In the genomic region with DNA sequence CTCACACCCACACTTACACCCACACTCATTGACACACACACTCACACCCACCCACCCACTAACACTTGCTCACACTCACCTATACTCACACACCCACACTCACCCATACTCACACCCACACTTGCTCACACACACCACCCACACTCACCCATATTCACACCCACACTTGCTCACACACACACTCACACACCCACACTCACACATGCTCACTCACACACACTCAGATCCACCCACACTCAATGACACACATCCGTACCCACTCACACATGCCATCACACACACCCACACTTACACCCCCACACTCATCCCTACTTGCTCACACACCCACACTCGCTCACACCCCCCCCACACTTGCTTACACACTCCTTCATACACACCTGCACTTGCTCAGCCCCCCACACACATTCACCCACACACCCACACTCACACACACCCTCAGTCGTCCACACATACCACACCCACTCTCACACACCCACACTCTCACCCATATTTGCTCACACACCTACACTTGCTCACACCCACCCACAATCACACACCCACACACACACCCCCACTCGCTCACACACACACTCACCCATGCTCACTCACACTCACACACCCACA, we compare ENCODE assay signal across 17 cellular contexts.
DNase-seq lines count a peak whose midpoint lies in the region; ATAC-seq, FAIRE-seq and TF ChIP-seq lines count a peak whose summit lies in the region.
"Had no signal": no experiment of that assay in that cellular context is flagged by ENCODE, and none has a peak within 500 bp of the region (broad histone marks: within the 10 kb centered on the region; RNA-seq: fewer than 3 reads in every experiment).

No MANE protein-coding gene starts in this region.

- H3K27me3 ChIP-seq in IMR-90 (ENCODE audit: control insufficient read depth, insufficient read depth, low read length) (no peaks in the 10 kb centered on the region), H1 (replicated peaks in 1 of 4; ENCODE audit: control insufficient read depth in 3 of 4, extremely low read depth in 1 of 4, insufficient read depth in 3 of 4, low read length in 3 of 4) (peaks cover 0 to 2% (median 0%) of the 10 kb centered on the region in 4 experiments; a peak in 2 of 7 replicates), trophoblast cell (ENCODE audit: insufficient read depth, low read length) (no peaks in the 10 kb centered on the region)
- H3K27me3 ChIP-seq: BLaER1 had no signal

- H3K18ac ChIP-seq in IMR-90 (ENCODE audit: low read depth, low read length): no peak overlapping the region
- no peak overlapping the region for H3K18ac ChIP-seq in H1 (ENCODE audit: extremely low read depth, low read length)
- no peak overlapping the region for H3K18ac ChIP-seq in trophoblast cell (ENCODE audit: low read length)

- CTCF ChIA-PET in IMR-90 (lab: Yijun Ruan, JAX) (no interaction called here), H1 (lab: Charles Lee; ENCODE audit: partially characterized antibody) (no interaction called here)

- no peak for TF ChIP-seq CTCF in IMR-90 (conservative IDR thresholded peaks at IDR 0.05; ENCODE audit: low read depth, low read length)
- TF ChIP-seq CTCF in H1 (IDR thresholded peaks at IDR 0.05; ENCODE audit: control extremely low read depth in 1 of 3, insufficient read depth in 1 of 3, low read depth in 1 of 3, low read length in 3 of 3): no peak

- no peak for ATAC-seq in IMR-90 (ENCODE audit: low read depth)

- H3K56ac ChIP-seq in IMR-90 (ENCODE audit: extremely low read depth, insufficient read depth, low read length): no peak overlapping the region
- H3K56ac ChIP-seq in H1 (replicated peaks; ENCODE audit: insufficient read length, low read depth, low read length): peak overlapping the region; percentile 78

- H2AK5ac ChIP-seq in IMR-90 (ENCODE audit: low read depth, low read length): no peak overlapping the region
- peak overlapping the region; percentile 65; the same call in 1 of the 2 replicates for H2AK5ac ChIP-seq in H1 (ENCODE audit: low read depth, low read length)
- no peak overlapping the region for H2AK5ac ChIP-seq in trophoblast cell (ENCODE audit: low read length)

- 61% methylated on average over 4 of the region's 4 CpGs; no CpG with 5 or more reads in 1 of the 2 experiments for WGBS in IMR-90 (ENCODE audit: extremely low coverage in 2 of 2, insufficient read length in 1 of 2), 2 experiments
- WGBS in H1 (ENCODE audit: extremely low coverage in 1 of 2, insufficient coverage in 1 of 2, insufficient read length in 1 of 2, insufficient replicate concordance in 2 of 2, low coverage in 1 of 2, low lambda C conversion rate in 2 of 2, missing lambda C conversion rate in 1 of 2), 2 experiments: 97% methylated on average over 4 of the region's 4 CpGs; no CpG with 5 or more reads in 1 of the 2 experiments
- WGBS in trophoblast cell (ENCODE audit: extremely low coverage, insufficient coverage, insufficient read length): no CpG with 5 or more reads among the region's 4 CpGs

- H3K79me1 ChIP-seq in IMR-90 (ENCODE audit: low read depth in 1 of 2, low read length in 2 of 2) (no peaks in the 10 kb centered on the region), H1 (ENCODE audit: low read depth, low read length) (no peaks in the 10 kb centered on the region; the same call in 1 of the 2 replicates), trophoblast cell (ENCODE audit: low read length) (no peaks in the 10 kb centered on the region)

- H3K23ac ChIP-seq in IMR-90 (ENCODE audit: low read depth, low read length) (no peak overlapping the region), H1 (ENCODE audit: insufficient read length) (no peak overlapping the region), trophoblast cell (ENCODE audit: low read length) (peak overlapping the region; percentile 82)

- H2AK9ac ChIP-seq in IMR-90 (replicated peaks; ENCODE audit: low read depth, low read length, poor library complexity): peak overlapping the region; percentile 43

- H3K36me3 ChIP-seq in IMR-90 (ENCODE audit: control insufficient read depth, insufficient read depth, low read length) (no peaks in the 10 kb centered on the region), H1 (ENCODE audit: control insufficient read depth in 2 of 4, insufficient read depth in 4 of 4, low read length in 3 of 4) (no peaks in the 10 kb centered on the region), trophoblast cell (ENCODE audit: control insufficient read depth in 1 of 2, insufficient read depth in 2 of 2, low read length in 2 of 2) (no peaks in the 10 kb centered on the region)
- H3K36me3 ChIP-seq: BLaER1 had no signal

- H2AFZ ChIP-seq in IMR-90 (replicated peaks; ENCODE audit: low read length, poor library complexity): peak overlapping the region; percentile 16
- no peak overlapping the region for H2AFZ ChIP-seq in H1 (ENCODE audit: low read length)
- H2AFZ ChIP-seq in trophoblast cell (ENCODE audit: insufficient read depth, low read length, poor library complexity): no peak overlapping the region

- H3K14ac ChIP-seq in IMR-90 (replicated peaks; ENCODE audit: low read depth, low read length): no peak overlapping the region
- H3K14ac ChIP-seq in H1 (ENCODE audit: insufficient read length): no peak overlapping the region
- no peak overlapping the region for H3K14ac ChIP-seq in trophoblast cell (ENCODE audit: low read length)

- TF ChIP-seq POLR2A in GM12892 (IDR thresholded peaks at IDR 0.05; ENCODE audit: low read depth, low read length) (no peak), IMR-90 (IDR thresholded peaks at IDR 0.05; ENCODE audit: low read depth, low read length) (no peak), H1 (IDR thresholded peaks at IDR 0.05; ENCODE audit: control extremely low read depth in 1 of 2, low read depth in 2 of 2, low read length in 2 of 2) (no peak)

- no peak overlapping the region for H4K12ac ChIP-seq in trophoblast cell (ENCODE audit: low read depth, low read length)

- BruUV-seq in IMR-90 (replicated peaks; lab: Mats Ljungman, UMichigan): no TSS peak

- H3K4me3 ChIP-seq in IMR-90 (ENCODE audit: insufficient read depth, low read depth, low read length): no peak overlapping the region
- H3K4me3 ChIP-seq in H1 (ENCODE audit: extremely low read depth in 1 of 4, insufficient read depth in 2 of 4, low read depth in 3 of 4, low read length in 4 of 4): no peak overlapping the region
- peak overlapping the region; percentile 50 for H3K4me3 ChIP-seq in trophoblast cell (ENCODE audit: low read depth, low read length)
- H3K4me3 ChIP-seq: BLaER1 had no signal

- H4K8ac ChIP-seq in IMR-90 (ENCODE audit: low read depth in 2 of 2, low read length in 2 of 2) (no peak overlapping the region), H1 (ENCODE audit: extremely low read depth, insufficient read depth, low read length) (no peak overlapping the region), trophoblast cell (ENCODE audit: low read depth, low read length) (no peak overlapping the region)

- H2BK12ac ChIP-seq in H1 (ENCODE audit: low read depth, low read length) (no peak overlapping the region; the same call in 1 of the 2 replicates), trophoblast cell (ENCODE audit: low read length) (no peak overlapping the region)

- in situ Hi-C loops in IMR-90 (cut with MboI; ENCODE audit: low sequenced_read_pairs): no loop called here

- H3K27ac ChIP-seq in IMR-90 (ENCODE audit: insufficient read depth, low read length) (no peak overlapping the region), H1 (ENCODE audit: low read depth, low read length) (no peak overlapping the region), trophoblast cell (ENCODE audit: low read depth, low read length) (no peak overlapping the region)
- H3K27ac ChIP-seq: BLaER1, HL-60 had no signal

- FAIRE-seq in GM12892 (lab: Jason Lieb, UNC) (peak; percentile 68), H1 (lab: Jason Lieb, UNC) (no peak)

- TF ChIP-seq RAD21 in IMR-90 (IDR thresholded peaks at IDR 0.05; ENCODE audit: low read length) (no peak), H1 (IDR thresholded peaks at IDR 0.05 in 1 of 2, conservative IDR thresholded peaks at IDR 0.05 in 1 of 2; ENCODE audit: low read depth in 2 of 2, low read length in 2 of 2) (no peak)

- peak overlapping the region; percentile 74 for H2BK5ac ChIP-seq in IMR-90 (ENCODE audit: low read depth, low read length, poor library complexity, severe bottlenecking)
- peak overlapping the region; percentile 21; the same call in 1 of the 2 replicates for H2BK5ac ChIP-seq in H1 (ENCODE audit: low read depth, low read length)
- no peak overlapping the region for H2BK5ac ChIP-seq in trophoblast cell (ENCODE audit: low read depth, low read length, poor library complexity)

- H3K4me1 ChIP-seq in IMR-90 (ENCODE audit: control insufficient read depth, insufficient read depth, low read length) (no peaks in the 10 kb centered on the region), H1 (replicated peaks in 1 of 4; ENCODE audit: control insufficient read depth in 3 of 4, insufficient read depth in 4 of 4, low read length in 3 of 4) (no peaks in the 10 kb centered on the region), trophoblast cell (ENCODE audit: control insufficient read depth in 1 of 2, insufficient read depth in 2 of 2, low read length in 2 of 2) (no peaks in the 10 kb centered on the region)

- no peak overlapping the region for H3K4me2 ChIP-seq in IMR-90 (ENCODE audit: low read depth, low read length)
- no peak overlapping the region for H3K4me2 ChIP-seq in H1 (ENCODE audit: insufficient read depth in 1 of 2, low read depth in 2 of 2, low read length in 2 of 2)
- H3K4me2 ChIP-seq in trophoblast cell (ENCODE audit: low read length): no peak overlapping the region
- H3K4me2 ChIP-seq: BLaER1 had no signal

- TF ChIP-seq EP300 in H1 (IDR thresholded peaks at IDR 0.05; ENCODE audit: borderline replicate concordance in 1 of 2, low read depth in 2 of 2, low read length in 2 of 2): no peak

- no peak overlapping the region for H3K9ac ChIP-seq in IMR-90 (ENCODE audit: low read depth, low read length)
- H3K9ac ChIP-seq in H1 (replicated peaks in 1 of 4; ENCODE audit: extremely low read depth in 1 of 4, low read depth in 3 of 4, low read length in 3 of 4): no peak overlapping the region
- no peak overlapping the region for H3K9ac ChIP-seq in trophoblast cell (ENCODE audit: low read length)
- H3K9ac ChIP-seq: BLaER1 had no signal

- H4K91ac ChIP-seq in IMR-90 (ENCODE audit: insufficient read depth, low read depth, low read length): no peak overlapping the region
- H4K91ac ChIP-seq in H1 (replicated peaks; ENCODE audit: insufficient read length, low read length): no peak overlapping the region
- no peak overlapping the region for H4K91ac ChIP-seq in trophoblast cell (ENCODE audit: low read depth, low read length)

- H2BK120ac ChIP-seq in IMR-90 (ENCODE audit: low read depth, low read length): no peak overlapping the region
- H2BK120ac ChIP-seq in H1 (replicated peaks; ENCODE audit: low read depth, low read length): no peak overlapping the region
- H2BK120ac ChIP-seq in trophoblast cell (ENCODE audit: insufficient read depth, low read length, poor library complexity): no peak overlapping the region

- H3K4ac ChIP-seq in IMR-90 (ENCODE audit: low read depth, low read length) (no peak overlapping the region), H1 (replicated peaks; ENCODE audit: insufficient read length, low read depth, low read length) (peak overlapping the region; percentile 62), trophoblast cell (ENCODE audit: low read depth, low read length) (no peak overlapping the region)

- intact Hi-C loops in IMR-90 (cut with micrococcal nuclease): no loop called here

- H2BK15ac ChIP-seq in IMR-90 (ENCODE audit: low read depth, low read length) (no peak overlapping the region), H1 (ENCODE audit: low read length) (no peak overlapping the region)

- no peak overlapping the region for H4K5ac ChIP-seq in IMR-90 (ENCODE audit: low read depth, low read length)
- H4K5ac ChIP-seq in H1 (ENCODE audit: insufficient read length, low read depth, low read length): no peak overlapping the region

- no peaks in the 10 kb centered on the region for H3K9me1 ChIP-seq in IMR-90 (ENCODE audit: insufficient read depth, low read length)

- H3K79me2 ChIP-seq in H1 (ENCODE audit: control insufficient read depth in 1 of 2, insufficient read depth in 2 of 2, low read length in 2 of 2) (no peaks in the 10 kb centered on the region), trophoblast cell (ENCODE audit: control insufficient read depth, insufficient read depth, low read length, poor library complexity) (no peaks in the 10 kb centered on the region)

- H3K23me2 ChIP-seq in H1 (ENCODE audit: low read depth, low read length): peaks cover 23% of the 10 kb centered on the region; the same call in 1 of the 2 replicates

- H4K20me1 ChIP-seq in IMR-90 (ENCODE audit: insufficient read depth, low read length) (no peaks in the 10 kb centered on the region; the same call in 1 of the 2 replicates), H1 (replicated peaks in 1 of 2; ENCODE audit: control insufficient read depth in 1 of 2, insufficient read depth in 2 of 2, low read length in 2 of 2) (peaks cover 0 to 17% of the 10 kb centered on the region in 2 experiments)
- H4K20me1 ChIP-seq: BLaER1 had no signal

- POLR2A ChIA-PET in IMR-90 (lab: Charles Lee; ENCODE audit: unreplicated experiment) (no interaction called here), H1 (lab: Charles Lee; ENCODE audit: partially characterized antibody) (no interaction called here)

- H2BK20ac ChIP-seq in IMR-90 (ENCODE audit: low read depth, low read length): no peak overlapping the region
- no peak overlapping the region for H2BK20ac ChIP-seq in H1 (ENCODE audit: low read length)

- no peaks in the 10 kb centered on the region; the same call in 1 of the 2 replicates for H3K9me3 ChIP-seq in IMR-90 (ENCODE audit: control insufficient read depth, insufficient read depth, low read length)
- peaks cover 12 to 20% of the 10 kb centered on the region in 2 experiments; a peak in 3 of 4 replicates for H3K9me3 ChIP-seq in H1 (ENCODE audit: insufficient read depth in 2 of 2, low read depth in 1 of 2, low read length in 1 of 2)
- peaks cover 26% of the 10 kb centered on the region for H3K9me3 ChIP-seq in trophoblast cell (ENCODE audit: insufficient read depth, low read depth, low read length)

- DNase-seq in GM12892 (ENCODE audit: insufficient read length) (no peak), IMR-90 (no peak), H1 (ENCODE audit: low read depth in 1 of 2, low spot score in 2 of 2) (no peak), trophoblast cell (no peak), NCI-H146 (lab: John Stamatoyannopoulos, UW) (no peak), putamen (ENCODE audit: low spot score) (no peak)
- no peak for DNase-seq in stimulated activated naive CD4-positive, alpha-beta T cell treated with Interleukin-2 at 50 U/mL for 16 hours (lab: John Stamatoyannopoulos, UW)
- DNase-seq: 8988T; CD4-positive, alpha-beta memory T cell; DMS153; DMS79; GDM1; GOT3; HCEC 1CT; HFFc6 had no signal

- dilution Hi-C loops in IMR-90 (cut with HindIII; ENCODE audit: low sequenced_read_pairs, unreplicated experiment): no loop called here
